13 cellular contexts compared by ENCODE assay signal in the genomic region with DNA sequence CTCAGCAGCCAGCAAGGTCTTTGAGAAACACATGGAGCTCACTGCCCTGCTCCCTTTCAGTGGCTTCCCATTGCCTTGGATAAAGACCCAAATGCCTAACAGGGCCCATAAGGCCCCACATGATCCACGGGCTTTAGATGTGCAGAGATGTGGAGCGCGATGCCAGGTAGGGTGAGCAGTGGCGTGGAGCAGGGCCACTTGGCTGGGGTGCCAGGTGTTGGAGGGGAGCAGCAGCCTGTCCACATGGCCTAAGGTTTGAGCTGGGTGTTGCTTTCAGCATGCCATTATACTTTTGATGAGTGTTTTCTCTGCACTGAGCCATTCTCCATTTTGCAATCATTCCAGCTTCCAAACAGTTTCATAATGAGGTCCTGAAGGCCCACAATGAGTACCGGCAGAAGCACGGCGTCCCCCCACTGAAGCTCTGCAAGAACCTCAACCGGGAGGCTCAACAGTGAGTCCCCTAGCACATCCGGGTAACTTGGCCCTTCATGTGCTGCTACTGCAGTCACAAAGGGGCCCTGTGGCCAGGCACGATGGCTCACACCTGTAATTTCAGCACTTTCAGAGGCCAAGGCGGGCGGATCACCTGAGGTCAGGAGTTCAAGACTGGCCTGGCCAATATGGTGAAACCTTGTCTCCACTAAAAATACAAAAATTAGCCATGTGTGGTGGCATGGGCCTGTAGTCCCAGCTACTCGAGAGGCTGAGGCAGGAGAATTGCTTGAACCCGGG. TPM values are rescaled to one million over a fixed set of nuclear protein-coding genes. Genes with fewer than 3 reads are reported as not detected.
DNase-seq lines count a peak whose midpoint lies in the region; ATAC-seq and TF ChIP-seq lines count a peak whose summit lies in the region.
"Had no signal": no experiment of that assay in that cellular context is flagged by ENCODE, and none has a peak within 500 bp of the region (broad histone marks: within the 10 kb centered on the region; RNA-seq: fewer than 3 reads in every experiment).

No MANE protein-coding gene starts in this region.

- H3K27me3 ChIP-seq in ascending aorta (no peaks in the 10 kb centered on the region), thyroid gland (no peaks in the 10 kb centered on the region)
- H3K27me3 ChIP-seq in naive thymus-derived CD4-positive, alpha-beta T cell (ENCODE audit: control insufficient read depth in 2 of 2, insufficient read depth in 2 of 2, low read length in 2 of 2), result no peaks in the 10 kb centered on the region

- intact Hi-C loops in activated naive CD4-positive, alpha-beta T cell treated with anti-CD3 and anti-CD28 coated beads for 36 hours (cut with micrococcal nuclease), result no loop called here
- intact Hi-C loops in ascending aorta (cut with DNase I), result loop anchor here (1.0 kb wide), 1 partner anchor 18 kb away; no protein-coding TSS in a partner anchor
- intact Hi-C loops in naive thymus-derived CD4-positive, alpha-beta T cell (cut with micrococcal nuclease), result no loop called here
- intact Hi-C loops in thyroid gland (cut with DNase I), result no loop called here

- H3K27ac Mint-ChIP-seq in activated naive CD4-positive, alpha-beta T cell treated with anti-CD3 and anti-CD28 coated beads, Interleukin-2, amount 50 U/mL, for 24 hours, result peak overlapping the region; percentile 83
- no peak overlapping the region for H3K27ac Mint-ChIP-seq in activated naive CD4-positive, alpha-beta T cell treated with anti-CD3 and anti-CD28 coated beads for 36 hours
- H3K27ac Mint-ChIP-seq in naive thymus-derived CD4-positive, alpha-beta T cell, result peak overlapping the region; percentile 51 to 89 (median 85)

- POLR2A ChIA-PET in naive thymus-derived CD4-positive, alpha-beta T cell (lab: Charles Lee), result no interaction called here

- H3K27ac ChIP-seq in ascending aorta (peak overlapping the region; percentile 59 to 82), thyroid gland (peak overlapping the region in 2 of 3 donors; percentile 15 to 56)
- peak overlapping the region; percentile 59 for H3K27ac ChIP-seq in naive thymus-derived CD4-positive, alpha-beta T cell (ENCODE audit: low read depth, low read length)

- no peaks in the 10 kb centered on the region for H3K27me3 Mint-ChIP-seq in activated naive CD4-positive, alpha-beta T cell treated with anti-CD3 and anti-CD28 coated beads, Interleukin-2, amount 50 U/mL, for 24 hours
- H3K27me3 Mint-ChIP-seq in activated naive CD4-positive, alpha-beta T cell treated with anti-CD3 and anti-CD28 coated beads for 36 hours (ENCODE audit: low read depth), result no peaks in the 10 kb centered on the region
- no peaks in the 10 kb centered on the region for H3K27me3 Mint-ChIP-seq in naive thymus-derived CD4-positive, alpha-beta T cell

- H3K4me1 Mint-ChIP-seq in activated naive CD4-positive, alpha-beta T cell treated with anti-CD3 and anti-CD28 coated beads, Interleukin-2, amount 50 U/mL, for 24 hours, result peaks cover 89% of the 10 kb centered on the region
- peaks cover 86% of the 10 kb centered on the region for H3K4me1 Mint-ChIP-seq in activated naive CD4-positive, alpha-beta T cell treated with anti-CD3 and anti-CD28 coated beads for 36 hours (ENCODE audit: low read depth)
- H3K4me1 Mint-ChIP-seq in naive thymus-derived CD4-positive, alpha-beta T cell, result peaks cover 62 to 90% (median 85%) of the 10 kb centered on the region in 7 donors

- 93 to 100% methylated on average over 12 to 14 of the region's 14 CpGs for WGBS in thyroid gland, 2 donors

- CTCF ChIA-PET in activated naive CD4-positive, alpha-beta T cell treated with anti-CD3 and anti-CD28 coated beads for 36 hours (lab: Charles Lee), result interaction anchor here (0.6 to 1.5 kb wide), 2 partner anchors 45 to 153 kb away, joined by 9 to 12 read pairs; no protein-coding TSS in a partner anchor
- CTCF ChIA-PET in naive thymus-derived CD4-positive, alpha-beta T cell (lab: Charles Lee), result interaction anchor here (0.5 to 1.1 kb wide), 2 partner anchors 44 to 320 kb away, joined by 5 read pairs; no protein-coding TSS in a partner anchor

- peaks cover 15% of the 10 kb centered on the region for H3K36me3 Mint-ChIP-seq in activated naive CD4-positive, alpha-beta T cell treated with anti-CD3 and anti-CD28 coated beads, Interleukin-2, amount 50 U/mL, for 24 hours
- H3K36me3 Mint-ChIP-seq in activated naive CD4-positive, alpha-beta T cell treated with anti-CD3 and anti-CD28 coated beads for 36 hours (ENCODE audit: low read depth), result peaks cover 15% of the 10 kb centered on the region
- H3K36me3 Mint-ChIP-seq in naive thymus-derived CD4-positive, alpha-beta T cell, result peaks cover 9 to 64% (median 28%) of the 10 kb centered on the region in 5 donors

- H3K36me3 ChIP-seq in ascending aorta (peaks cover 0 to 8% of the 10 kb centered on the region in 2 donors), thyroid gland (no peaks in the 10 kb centered on the region)
- peaks cover 0 to 6% (median 0%) of the 10 kb centered on the region in 3 experiments for H3K36me3 ChIP-seq in naive thymus-derived CD4-positive, alpha-beta T cell (ENCODE audit: control insufficient read depth in 2 of 3, insufficient read depth in 3 of 3, low read length in 3 of 3)

- H3K4me3 ChIP-seq in ascending aorta (no peak overlapping the region), thyroid gland (replicated peaks in 1 of 3) (no peak overlapping the region)
- no peak overlapping the region for H3K4me3 ChIP-seq in naive thymus-derived CD4-positive, alpha-beta T cell (ENCODE audit: low read length)

- ATAC-seq in naive thymus-derived CD4-positive, alpha-beta T cell, result no peak

- H3K4me3 Mint-ChIP-seq in activated naive CD4-positive, alpha-beta T cell treated with anti-CD3 and anti-CD28 coated beads, Interleukin-2, amount 50 U/mL, for 24 hours, result peak overlapping the region; percentile 54
- no peak overlapping the region for H3K4me3 Mint-ChIP-seq in activated naive CD4-positive, alpha-beta T cell treated with anti-CD3 and anti-CD28 coated beads for 36 hours
- peak overlapping the region in 7 of 10 donors; percentile 11 to 63 (median 38) for H3K4me3 Mint-ChIP-seq in naive thymus-derived CD4-positive, alpha-beta T cell

- no peak for TF ChIP-seq POLR2A in thyroid gland (IDR thresholded peaks at IDR 0.05)

- peaks cover 17 to 30% of the 10 kb centered on the region in 2 donors for H3K4me1 ChIP-seq in ascending aorta
- peaks cover 81 to 95% of the 10 kb centered on the region in 2 donors for H3K4me1 ChIP-seq in naive thymus-derived CD4-positive, alpha-beta T cell (ENCODE audit: control insufficient read depth in 2 of 2, insufficient read depth in 2 of 2, low read length in 2 of 2)
- peaks cover 0 to 23% of the 10 kb centered on the region in 2 donors for H3K4me1 ChIP-seq in thyroid gland

- peaks cover 5% of the 10 kb centered on the region for H3K9me3 Mint-ChIP-seq in activated naive CD4-positive, alpha-beta T cell treated with anti-CD3 and anti-CD28 coated beads, Interleukin-2, amount 50 U/mL, for 24 hours
- peaks cover 13% of the 10 kb centered on the region for H3K9me3 Mint-ChIP-seq in activated naive CD4-positive, alpha-beta T cell treated with anti-CD3 and anti-CD28 coated beads for 36 hours
- peaks cover 5 to 18% (median 14%) of the 10 kb centered on the region in 11 donors for H3K9me3 Mint-ChIP-seq in naive thymus-derived CD4-positive, alpha-beta T cell

- TF ChIP-seq CTCF in ascending aorta (IDR thresholded peaks at IDR 0.05), result no peak
- no peak for TF ChIP-seq CTCF in thyroid gland (IDR thresholded peaks at IDR 0.05)

- no peak for DNase-seq in activated naive CD4-positive, alpha-beta T cell treated with anti-CD3 and anti-CD28 coated beads for 36 hours
- DNase-seq in ascending aorta (ENCODE audit: low spot score in 2 of 2) (no peak), thyroid gland (no peak), SW480 (ENCODE audit: low spot score) (no peak), NCI-H748 (lab: John Stamatoyannopoulos, UW; ENCODE audit: unreplicated experiment) (no peak), GM19240 (ENCODE audit: insufficient read length, low spot score) (no peak)
- DNase-seq in naive thymus-derived CD4-positive, alpha-beta T cell, result no peak
- DNase-seq: activated CD4-positive, alpha-beta T cell treated with anti-CD3 and anti-CD28 coated beads for 1 hour; DMS79; erythroblast; OCI-M1 had no signal

- H3K9me3 ChIP-seq in ascending aorta (no peaks in the 10 kb centered on the region), thyroid gland (no peaks in the 10 kb centered on the region)
- peaks cover 0 to 11% (median 8%) of the 10 kb centered on the region in 3 experiments for H3K9me3 ChIP-seq in naive thymus-derived CD4-positive, alpha-beta T cell (ENCODE audit: control insufficient read depth in 2 of 3, low read length in 3 of 3)

RNA-seq across cellular contexts. Expression of a gene that starts 11.1 kb away (rescaled TPM):
- total RNA-seq in activated naive CD4-positive, alpha-beta T cell treated with anti-CD3 and anti-CD28 coated beads for 36 hours, result 1 to 10 TPM; 8.0 to 9.7 TPM
- total RNA-seq in ascending aorta (54.4 TPM), thyroid gland (10 to 100 TPM; 15.6 to 25.1 (median 20.4) TPM)
- total RNA-seq in naive thymus-derived CD4-positive, alpha-beta T cell, result 10 to 100 TPM in 3 of 5 experiments, 1 to 10 TPM in 2; 7.7 to 74.7 (median 18.6) TPM
- polyA plus RNA-seq in naive thymus-derived CD4-positive, alpha-beta T cell, result 10 to 100 TPM; 38.8 to 68.6 TPM

RNA-seq across cellular contexts. Expression of a gene that starts 21.6 kb away (rescaled TPM):
- not detected for total RNA-seq in activated naive CD4-positive, alpha-beta T cell treated with anti-CD3 and anti-CD28 coated beads for 36 hours
- total RNA-seq in ascending aorta (not detected), thyroid gland (under 1 TPM in 1 of 4 donors, not detected in 3; 0.40 TPM)
- total RNA-seq in naive thymus-derived CD4-positive, alpha-beta T cell, result 1 to 10 TPM in 1 of 5 experiments, under 1 TPM in 2, not detected in 2; 0.15 to 3.6 (median 0.56) TPM
- polyA plus RNA-seq in naive thymus-derived CD4-positive, alpha-beta T cell, result under 1 TPM in 1 of 2 donors, not detected in 1; 0.41 TPM
- total RNA-seq: liver had no signal
- polyA plus RNA-seq: liver had no signal

RNA-seq across cellular contexts. Expression of a gene that starts 43.1 kb away (rescaled TPM):
- 100 to 1,000 TPM in 1 of 2 experiments, 10 to 100 TPM in 1; 96.4 to 101 TPM for total RNA-seq in activated naive CD4-positive, alpha-beta T cell treated with anti-CD3 and anti-CD28 coated beads for 36 hours
- total RNA-seq in ascending aorta (222 TPM), thyroid gland (100 to 1,000 TPM; 215 to 373 (median 259) TPM)
- 100 to 1,000 TPM in 1 of 5 experiments, 10 to 100 TPM in 4; 32.2 to 140 (median 69.5) TPM for total RNA-seq in naive thymus-derived CD4-positive, alpha-beta T cell
- 100 to 1,000 TPM in 1 of 2 donors, 10 to 100 TPM in 1; 72.0 to 114 TPM for polyA plus RNA-seq in naive thymus-derived CD4-positive, alpha-beta T cell
